1 cellular context compared by ENCODE assay signal in genomic region chr6:35690006-35690405, GRCh38. TPM values are rescaled to one million over a fixed set of nuclear protein-coding genes. Genes with fewer than 3 reads are reported as not detected.
"Had no signal": no experiment of that assay in that cellular context is flagged by ENCODE, and none has a peak within 500 bp of the region (broad histone marks: within the 10 kb centered on the region; RNA-seq: fewer than 3 reads in every experiment).

No MANE protein-coding gene starts in this region.

RNA-seq across cellular contexts. Expression of gene ARMC12, which starts 46.8 kb away (rescaled TPM):
- total RNA-seq: Right ventricle myocardium inferior had no signal
